In genomic region chr2:10832228-10832936, GRCh38 we compare ENCODE assay signal across 1 cellular context.
TF ChIP-seq lines count a peak whose summit lies in the region.

No MANE protein-coding gene starts in this region.

TF ChIP-seq in K562, 482 proteins besides CTCF, POLR2A, EP300 and RAD21 (continued from another document and continues in another):
- no peak for TF ChIP-seq CEBPZ (IDR thresholded peaks at IDR 0.05; ENCODE audit: borderline replicate concordance, low read depth, low read length)
- no peak for TF ChIP-seq NCOA4 (IDR thresholded peaks at IDR 0.05; ENCODE audit: partially characterized antibody)
- TF ChIP-seq U2AF1 (optimal IDR thresholded peaks at IDR 0.05; ENCODE audit: low read depth, low read length) = no peak
- TF ChIP-seq XRCC5 (IDR thresholded peaks at IDR 0.05; ENCODE audit: low read depth, low read length) = peak; percentile 33; the same call in 1 of the 2 replicates
- peak; percentile 57; the same call in 1 of the 2 replicates for TF ChIP-seq CTBP1 (IDR thresholded peaks at IDR 0.05; ENCODE audit: borderline replicate concordance)
- TF ChIP-seq SPI1 (IDR thresholded peaks at IDR 0.05; ENCODE audit: borderline replicate concordance, low read depth, low read length) = no peak
- no peak for TF ChIP-seq SMARCA5 (IDR thresholded peaks at IDR 0.05)
- no peak for TF ChIP-seq ZFP30 (CRISPR knock-in tag; IDR thresholded peaks at IDR 0.05; ENCODE audit: borderline replicate concordance)
- no peak for TF ChIP-seq PRDM10 (IDR thresholded peaks at IDR 0.05; ENCODE audit: partially characterized antibody)
- TF ChIP-seq RNF219 (CRISPR knock-in tag; IDR thresholded peaks at IDR 0.05) = no peak
- no peak for TF ChIP-seq SMARCA4 (IDR thresholded peaks at IDR 0.05)
- no peak for TF ChIP-seq ZNF561 (CRISPR knock-in tag; conservative IDR thresholded peaks at IDR 0.05)
- TF ChIP-seq ZNF212 (CRISPR knock-in tag; IDR thresholded peaks at IDR 0.05) = no peak
- TF ChIP-seq SMC3 (conservative IDR thresholded peaks at IDR 0.05; ENCODE audit: insufficient read depth, low read depth, low read length) = peak; percentile 93
- no peak for TF ChIP-seq POLR2G (IDR thresholded peaks at IDR 0.05; ENCODE audit: low read depth, low read length)
- no peak for TF ChIP-seq YY1 (IDR thresholded peaks at IDR 0.05; ENCODE audit: borderline replicate concordance in 1 of 3, control insufficient read depth in 1 of 3, extremely low read depth in 1 of 3, insufficient read depth in 3 of 3, insufficient read length in 1 of 3, insufficient replicate concordance in 2 of 3, low read depth in 1 of 3, low read length in 2 of 3)
- no peak for TF ChIP-seq ATF4 (CRISPR knock-in tag; IDR thresholded peaks at IDR 0.05)
- TF ChIP-seq NRF1 (conservative IDR thresholded peaks at IDR 0.05 in 1 of 2, IDR thresholded peaks at IDR 0.05 in 1 of 2) = peak; percentile 67 to 74
- TF ChIP-seq TARDBP (IDR thresholded peaks at IDR 0.05) = no peak
- TF ChIP-seq CBX3 (IDR thresholded peaks at IDR 0.05; ENCODE audit: borderline replicate concordance in 1 of 2, low read length in 2 of 2) = peak in 1 of 2 experiments; percentile 35; a peak in 1 of 3 replicates
- TF ChIP-seq RBM17 (IDR thresholded peaks at IDR 0.05; ENCODE audit: borderline replicate concordance, low read depth, low read length) = no peak
- peak; percentile 43; the same call in 1 of the 2 replicates for TF ChIP-seq CXXC5 (CRISPR knock-in tag; IDR thresholded peaks at IDR 0.05)
- TF ChIP-seq ETV5 (CRISPR knock-in tag; IDR thresholded peaks at IDR 0.05; ENCODE audit: low read depth) = peak; percentile 67; the same call in 1 of the 2 replicates
- TF ChIP-seq HLTF (IDR thresholded peaks at IDR 0.05) = no peak
- TF ChIP-seq ZNF830 (CRISPR knock-in tag; IDR thresholded peaks at IDR 0.05) = no peak
- no peak for TF ChIP-seq NFIC (IDR thresholded peaks at IDR 0.05)
- no peak for TF ChIP-seq CCNT2 (IDR thresholded peaks at IDR 0.05; ENCODE audit: borderline replicate concordance, extremely low read depth, insufficient read length, low read depth, low read length)
- no peak for TF ChIP-seq SLC30A9 (CRISPR knock-in tag; IDR thresholded peaks at IDR 0.05)
- TF ChIP-seq ZNF280A (IDR thresholded peaks at IDR 0.05; ENCODE audit: low read depth, partially characterized antibody) = no peak
- TF ChIP-seq RNF2 (IDR thresholded peaks at IDR 0.05) = no peak
- no peak for TF ChIP-seq CBFA2T2 (conservative IDR thresholded peaks at IDR 0.05)
- TF ChIP-seq AFF4 (CRISPR knock-in tag; IDR thresholded peaks at IDR 0.05) = no peak
- peak; percentile 59; the same call in 1 of the 2 replicates for TF ChIP-seq RB1 (IDR thresholded peaks at IDR 0.05; ENCODE audit: low read depth)
- no peak for TF ChIP-seq FOS (IDR thresholded peaks at IDR 0.05; ENCODE audit: extremely low read depth, insufficient read length)
- 0 out of 2 replicates have a peak, but pooled peaks have one; percentile 35 for TF ChIP-seq TFAP4 (CRISPR knock-in tag; IDR thresholded peaks at IDR 0.05; ENCODE audit: borderline replicate concordance)
- TF ChIP-seq SMAD2 (IDR thresholded peaks at IDR 0.05; ENCODE audit: low read depth, low read length) = no peak
- TF ChIP-seq MIER1 (IDR thresholded peaks at IDR 0.05; ENCODE audit: low read depth) = no peak
- no peak for TF ChIP-seq ZFP91 (CRISPR knock-in tag; IDR thresholded peaks at IDR 0.05)
- TF ChIP-seq ZBTB33 (CRISPR knock-in tag; IDR thresholded peaks at IDR 0.05) = no peak
- TF ChIP-seq RBM15 (IDR thresholded peaks at IDR 0.05; ENCODE audit: insufficient read depth, low read length) = no peak
